Comparison of ENCODE assay signal across 15 cellular contexts in genomic region chr6:27275025-27275956, GRCh38. TPM values are rescaled to one million over a fixed set of nuclear protein-coding genes. Genes with fewer than 3 reads are reported as not detected.
DNase-seq lines count a peak whose midpoint lies in the region; ATAC-seq, FAIRE-seq and TF ChIP-seq lines count a peak whose summit lies in the region.
"Had no signal": no experiment of that assay in that cellular context is flagged by ENCODE, and none has a peak within 500 bp of the region (broad histone marks: within the 10 kb centered on the region; RNA-seq: fewer than 3 reads in every experiment).

No MANE protein-coding gene starts in this region.

- H3K4me2 ChIP-seq in H9 (ENCODE audit: insufficient read depth, insufficient read length, low read length): peak overlapping the region; percentile 75

- H3K27me3 Mint-ChIP-seq in activated CD4-positive, alpha-beta T cell treated with anti-CD3 and anti-CD28 coated beads, Interleukin-2, amount 10 ng/mL, durations not matched to agents 24 days and 14 days: peaks cover 39% of the 10 kb centered on the region
- H3K27me3 Mint-ChIP-seq in H9 (ENCODE audit: low read depth): peaks cover 21% of the 10 kb centered on the region
- peaks cover 88% of the 10 kb centered on the region for H3K27me3 Mint-ChIP-seq in nephron progenitor cell (ENCODE audit: low read depth, poor library complexity)
- H3K27me3 Mint-ChIP-seq in HFFc6 (ENCODE audit: insufficient read depth): peaks cover 12% of the 10 kb centered on the region

- H3K56ac ChIP-seq in H9 (ENCODE audit: insufficient read length, low read depth, low read length): no peak overlapping the region

- no peak overlapping the region; the same call in 1 of the 2 replicates for H3K14ac ChIP-seq in H9 (ENCODE audit: insufficient read depth, low read length)

- H2BK120ac ChIP-seq in H9 (ENCODE audit: low read depth, low read length, poor library complexity, severe bottlenecking): no peak overlapping the region

- H3K27ac Mint-ChIP-seq in activated CD4-positive, alpha-beta T cell treated with anti-CD3 and anti-CD28 coated beads, Interleukin-2, amount 10 ng/mL, durations not matched to agents 24 days and 14 days: no peak overlapping the region
- H3K27ac Mint-ChIP-seq in H9 (no peak overlapping the region), nephron progenitor cell (no peak overlapping the region), HFFc6 (no peak overlapping the region)
- H3K27ac Mint-ChIP-seq: B cell; natural killer cell; T-helper 2 cell treated with Interferon-gamma antibody and Interleukin-4, amounts not matched to agents 5 μg/mL and 100 μg/mL, for 36 hours had no signal

- no peak overlapping the region for H3K23ac ChIP-seq in H9 (ENCODE audit: insufficient read length, low read depth, low read length)

- H2BK15ac ChIP-seq in H9 (ENCODE audit: low read depth, low read length): no peak overlapping the region

- intact Hi-C loops in activated CD4-positive, alpha-beta T cell treated with anti-CD3 and anti-CD28 coated beads, Interleukin-2, amount 10 ng/mL, durations not matched to agents 24 days and 14 days (cut with micrococcal nuclease): no loop called here

- no peak overlapping the region for H4K5ac ChIP-seq in H9 (ENCODE audit: insufficient read length, low read depth, low read length)

- no peak for TF ChIP-seq CTCF in H9 (conservative IDR thresholded peaks at IDR 0.05)
- no peak for TF ChIP-seq CTCF in nephron progenitor cell (IDR thresholded peaks at IDR 0.05)
- no peak for TF ChIP-seq CTCF in HFFc6 (IDR thresholded peaks at IDR 0.05)

- H3K4me1 ChIP-seq in H9 (ENCODE audit: insufficient read depth, low read length): no peaks in the 10 kb centered on the region

- no peak overlapping the region for H3K4me3 Mint-ChIP-seq in activated CD4-positive, alpha-beta T cell treated with anti-CD3 and anti-CD28 coated beads, Interleukin-2, amount 10 ng/mL, durations not matched to agents 24 days and 14 days
- peak overlapping the region; percentile 69 to 82 for H3K4me3 Mint-ChIP-seq in H9
- peak overlapping the region; percentile 49 for H3K4me3 Mint-ChIP-seq in nephron progenitor cell
- H3K4me3 Mint-ChIP-seq in HFFc6: no peak overlapping the region
- H3K4me3 Mint-ChIP-seq: B cell; natural killer cell; T-helper 2 cell treated with Interferon-gamma antibody and Interleukin-4, amounts not matched to agents 5 μg/mL and 100 μg/mL, for 36 hours had no signal

- no peak overlapping the region for H3T11ph ChIP-seq in H9 (ENCODE audit: low read length)

- peaks cover 3% of the 10 kb centered on the region for H3K36me3 Mint-ChIP-seq in activated CD4-positive, alpha-beta T cell treated with anti-CD3 and anti-CD28 coated beads, Interleukin-2, amount 10 ng/mL, durations not matched to agents 24 days and 14 days (ENCODE audit: low read depth)
- no peaks in the 10 kb centered on the region for H3K36me3 Mint-ChIP-seq in H9 (ENCODE audit: insufficient read depth in 1 of 3, low read depth in 3 of 3)
- no peaks in the 10 kb centered on the region for H3K36me3 Mint-ChIP-seq in nephron progenitor cell (ENCODE audit: low read depth)
- H3K36me3 Mint-ChIP-seq in HFFc6 (ENCODE audit: low read depth): no peaks in the 10 kb centered on the region

- WGBS in H9 (ENCODE audit: extremely low coverage, insufficient read length, low lambda C conversion rate): no CpG with 5 or more reads among the region's 36 CpGs

- peaks cover 6% of the 10 kb centered on the region for H3K23me2 ChIP-seq in H9 (ENCODE audit: insufficient read length, low read depth, low read length, poor library complexity, severe bottlenecking)

- peak; percentile 9 for FAIRE-seq in TTC549 (lab: Jason Lieb, UNC)

- no peak overlapping the region for H4K8ac ChIP-seq in H9 (replicated peaks; ENCODE audit: insufficient read length, low read depth, low read length)

- no peak overlapping the region for H2BK5ac ChIP-seq in H9 (ENCODE audit: insufficient read length, low read length)

- no peaks in the 10 kb centered on the region; the same call in 1 of the 2 replicates for H3K27me3 ChIP-seq in H9 (ENCODE audit: insufficient read depth, low read length)

- no peak overlapping the region for H2AK5ac ChIP-seq in H9 (ENCODE audit: insufficient read length, low read length)

- H3K79me2 ChIP-seq in H9 (ENCODE audit: insufficient read depth, low read length): no peaks in the 10 kb centered on the region

- H3K9me3 Mint-ChIP-seq in activated CD4-positive, alpha-beta T cell treated with anti-CD3 and anti-CD28 coated beads, Interleukin-2, amount 10 ng/mL, durations not matched to agents 24 days and 14 days: peaks cover 11% of the 10 kb centered on the region
- peaks cover 0 to 2% of the 10 kb centered on the region in 2 experiments; a peak in 1 of 5 replicates for H3K9me3 Mint-ChIP-seq in H9
- peaks cover 11% of the 10 kb centered on the region for H3K9me3 Mint-ChIP-seq in nephron progenitor cell
- no peaks in the 10 kb centered on the region for H3K9me3 Mint-ChIP-seq in HFFc6

- no peaks in the 10 kb centered on the region for H3K9me3 ChIP-seq in H9 (ENCODE audit: control insufficient read depth, low read depth, low read length)

- no peak overlapping the region for H3K4ac ChIP-seq in H9 (ENCODE audit: low read depth, low read length)

- no peak overlapping the region for H2BK20ac ChIP-seq in H9 (ENCODE audit: low read depth, low read length, poor library complexity, severe bottlenecking)

- H3K79me1 ChIP-seq in H9 (ENCODE audit: insufficient read depth, low read depth, low read length, poor library complexity, severe bottlenecking): no peaks in the 10 kb centered on the region

- peak overlapping the region; percentile 67 for H3K9ac ChIP-seq in H9 (ENCODE audit: extremely low read depth, insufficient read length, low read length)

- H3K27ac ChIP-seq in H9 (ENCODE audit: insufficient read length, low read depth, low read length): no peak overlapping the region
- H3K27ac ChIP-seq: cardiac muscle cell, epithelial cell of prostate, spleen had no signal

- H2AFZ ChIP-seq in H9 (ENCODE audit: low read length): peak overlapping the region; percentile 91

- peaks cover 5% of the 10 kb centered on the region for H3K4me1 Mint-ChIP-seq in activated CD4-positive, alpha-beta T cell treated with anti-CD3 and anti-CD28 coated beads, Interleukin-2, amount 10 ng/mL, durations not matched to agents 24 days and 14 days
- H3K4me1 Mint-ChIP-seq in H9 (peaks cover 2% of the 10 kb centered on the region in 2 experiments; a peak in 3 of 4 replicates), nephron progenitor cell (no peaks in the 10 kb centered on the region), HFFc6 (ENCODE audit: low read depth) (peaks cover 9% of the 10 kb centered on the region)
- H3K4me1 Mint-ChIP-seq: B cell had no signal

- peak; percentile 31 to 49 for DNase-seq in activated CD4-positive, alpha-beta T cell treated with anti-CD3 and anti-CD28 coated beads, Interleukin-2, amount 50 U/mL, for 48 hours
- DNase-seq in activated CD4-positive, alpha-beta T cell treated with anti-CD3 and anti-CD28 coated beads, Interleukin-2, amount 10 ng/mL, durations not matched to agents 24 days and 14 days: no peak
- DNase-seq in H9 (peak; percentile 67), nephron progenitor cell (peak; percentile 23), SHP77 (lab: John Stamatoyannopoulos, UW) (no peak), HFFc6 (no peak)
- DNase-seq: natural killer cell, NCI-H1092 treated with DMSO at 0.1 percent for 48 hours, spleen had no signal

- no peak overlapping the region for H4K91ac ChIP-seq in H9 (ENCODE audit: insufficient read length, low read depth, low read length)

- ATAC-seq in HG02970 (IDR thresholded peaks at IDR 0.05; ENCODE audit: low FRiP score, unreplicated experiment): no peak
- ATAC-seq: natural killer cell had no signal

- no peaks in the 10 kb centered on the region for H4K20me1 ChIP-seq in H9 (ENCODE audit: control insufficient read depth, insufficient read depth, insufficient read length)

- H2BK12ac ChIP-seq in H9 (ENCODE audit: insufficient read length, low read depth, low read length): no peak overlapping the region

- no peak overlapping the region for H3K18ac ChIP-seq in H9 (ENCODE audit: insufficient read length, low read depth, low read length)

RNA-seq across cellular contexts. Expression of gene PRSS16, which starts 27.8 kb away (rescaled TPM):
- total RNA-seq in activated CD4-positive, alpha-beta T cell treated with anti-CD3 and anti-CD28 coated beads, Interleukin-2, amount 10 ng/mL, durations not matched to agents 24 days and 14 days: 0.31 TPM in 1 of 2 replicates, not detected in the other
- total RNA-seq in H9 (2021): 14.8 and 17.7 TPM in 2 replicates
- total RNA-seq in HFFc6 (2021; fragmentation: NEBNext Ultra II Directional; extraction: Animal tissue kit (Norgen Biotek cat#: 25700)): not detected

RNA-seq across cellular contexts. Expression of gene POM121L2, which starts 36.8 kb away (rescaled TPM):
- not detected in 2 replicates for total RNA-seq in activated CD4-positive, alpha-beta T cell treated with anti-CD3 and anti-CD28 coated beads, Interleukin-2, amount 10 ng/mL, durations not matched to agents 24 days and 14 days
- total RNA-seq in H9 (2021): not detected in 2 replicates
- total RNA-seq in HFFc6 (2021; fragmentation: NEBNext Ultra II Directional; extraction: Animal tissue kit (Norgen Biotek cat#: 25700)): not detected
- total RNA-seq: B cell, natural killer cell, spleen had no signal

Comparison
In these comparisons a context has a peak if more than half of its experiments do, and no peak if none do; other contexts are left out.
1. DNase-seq: peak in activated CD4-positive, alpha-beta T cell treated with anti-CD3 and anti-CD28 coated beads, Interleukin-2, amount 50 U/mL, for 48 hours (2 of 2), H9 (single experiment) and nephron progenitor cell (single experiment); none in activated CD4-positive, alpha-beta T cell treated with anti-CD3 and anti-CD28 coated beads, Interleukin-2, amount 10 ng/mL, durations not matched to agents 24 days and 14 days (single experiment), SHP77 (0 of 2) and HFFc6 (single experiment).
2. H3K4me3 Mint-ChIP-seq: peak in H9 (2 of 2) and nephron progenitor cell (single experiment); none in activated CD4-positive, alpha-beta T cell treated with anti-CD3 and anti-CD28 coated beads, Interleukin-2, amount 10 ng/mL, durations not matched to agents 24 days and 14 days (single experiment) and HFFc6 (single experiment).
3. RNA of gene PRSS16, which starts 27.8 kb away (total RNA-seq): 14.8 to 17.7 TPM in H9; 0.31 TPM in activated CD4-positive, alpha-beta T cell treated with anti-CD3 and anti-CD28 coated beads, Interleukin-2, amount 10 ng/mL, durations not matched to agents 24 days and 14 days and not detected in HFFc6; every median in the first group is over 10 times any median in the second.